In genomic region chr14:105007593-105008264, GRCh38 we compare ENCODE assay signal across 18 cellular contexts. TPM values are rescaled to one million over a fixed set of nuclear protein-coding genes. Genes with fewer than 3 reads are reported as not detected.
"Had no signal": no experiment of that assay in that cellular context is flagged by ENCODE, and none has a peak within 500 bp of the region (broad histone marks: within the 10 kb centered on the region; RNA-seq: fewer than 3 reads in every experiment).

No MANE protein-coding gene starts in this region.

- H3K4me3 Mint-ChIP-seq: activated CD4-positive, alpha-beta memory T cell treated with anti-CD3 and anti-CD28 coated beads, Interleukin-2, amount 10 ng/mL, durations not matched to agents 7 days and 5 days; activated T-cell treated with anti-CD3 and anti-CD28 coated beads, Interleukin-2, amount 50 U/mL, for 72 hours; naive thymus-derived CD8-positive, alpha-beta T cell; T-helper 2 cell treated with Interferon-gamma antibody and Interleukin-4, amounts not matched to agents 5 μg/mL and 100 μg/mL, for 36 hours had no signal

- H3K27ac ChIP-seq: ascending aorta, heart left ventricle, suprapubic skin, upper lobe of left lung had no signal

- FAIRE-seq: endothelial cell of umbilical vein had no signal

- H3K27me3 ChIP-seq: ascending aorta, heart left ventricle, suprapubic skin, upper lobe of left lung had no signal

- H3K9me3 Mint-ChIP-seq: activated CD4-positive, alpha-beta memory T cell treated with anti-CD3 and anti-CD28 coated beads, Interleukin-2, amount 10 ng/mL, durations not matched to agents 7 days and 5 days; activated T-cell treated with anti-CD3 and anti-CD28 coated beads, Interleukin-2, amount 50 U/mL, for 72 hours; naive thymus-derived CD8-positive, alpha-beta T cell; T-helper 2 cell treated with Interferon-gamma antibody and Interleukin-4, amounts not matched to agents 5 μg/mL and 100 μg/mL, for 36 hours had no signal

- ATAC-seq: activated T-cell treated with anti-CD3 and anti-CD28 coated beads, Interleukin-2, amount 50 U/mL, for 72 hours; heart left ventricle; left lobe of liver; naive thymus-derived CD8-positive, alpha-beta T cell; stimulated activated naive CD8-positive, alpha-beta T cell treated with anti-CD3 and anti-CD28 coated beads, Interleukin-15, Interleukin-2, amounts not matched to agents 100 U/mL and 50 U/mL, for 24 hours had no signal

- H3K27ac Mint-ChIP-seq: activated CD4-positive, alpha-beta memory T cell treated with anti-CD3 and anti-CD28 coated beads, Interleukin-2, amount 10 ng/mL, durations not matched to agents 7 days and 5 days; activated T-cell treated with anti-CD3 and anti-CD28 coated beads, Interleukin-2, amount 50 U/mL, for 72 hours; T-helper 2 cell treated with Interferon-gamma antibody and Interleukin-4, amounts not matched to agents 5 μg/mL and 100 μg/mL, for 36 hours had no signal

- DNase-seq: activated CD4-positive, alpha-beta memory T cell treated with anti-CD3 and anti-CD28 coated beads, Interleukin-2, amount 10 ng/mL, durations not matched to agents 7 days and 5 days; activated gamma-delta T cell treated with Interleukin-2 at 50 U/mL for 16 hours; activated T-cell treated with anti-CD3 and anti-CD28 coated beads, Interleukin-2, amount 50 U/mL, for 72 hours; foreskin melanocyte; heart left ventricle; islet precursor cell; mucosa of descending colon; naive thymus-derived CD8-positive, alpha-beta T cell; occipital lobe; stimulated activated CD4-positive, alpha-beta T cell treated with anti-CD3 and anti-CD28 coated beads, Interleukin-2, amount 100 ng/mL, for 48 hours; stimulated activated naive CD8-positive, alpha-beta T cell treated with anti-CD3 and anti-CD28 coated beads, Interleukin-15, Interleukin-2, amounts not matched to agents 100 U/mL and 50 U/mL, for 24 hours; SW 1271; upper lobe of left lung had no signal

- H3K27me3 Mint-ChIP-seq: activated CD4-positive, alpha-beta memory T cell treated with anti-CD3 and anti-CD28 coated beads, Interleukin-2, amount 10 ng/mL, durations not matched to agents 7 days and 5 days; naive thymus-derived CD8-positive, alpha-beta T cell had no signal

- H3K9me3 ChIP-seq: ascending aorta, heart left ventricle, mucosa of descending colon, suprapubic skin, upper lobe of left lung had no signal

- H3K4me3 ChIP-seq: ascending aorta, heart left ventricle, mucosa of descending colon, suprapubic skin, upper lobe of left lung had no signal

RNA-seq across cellular contexts. Expression of gene AHNAK2, which starts 29.6 kb away (rescaled TPM):
- total RNA-seq: activated CD4-positive, alpha-beta memory T cell treated with anti-CD3 and anti-CD28 coated beads, Interleukin-2, amount 10 ng/mL, durations not matched to agents 7 days and 5 days; naive thymus-derived CD8-positive, alpha-beta T cell had no signal
- polyA plus RNA-seq: naive thymus-derived CD8-positive, alpha-beta T cell had no signal

RNA-seq across cellular contexts. Expression of gene GPR132, which starts 57.5 kb away (rescaled TPM):
- total RNA-seq: ascending aorta, endothelial cell of umbilical vein had no signal
- polyA plus RNA-seq: endothelial cell of umbilical vein had no signal
